In the genomic region with DNA sequence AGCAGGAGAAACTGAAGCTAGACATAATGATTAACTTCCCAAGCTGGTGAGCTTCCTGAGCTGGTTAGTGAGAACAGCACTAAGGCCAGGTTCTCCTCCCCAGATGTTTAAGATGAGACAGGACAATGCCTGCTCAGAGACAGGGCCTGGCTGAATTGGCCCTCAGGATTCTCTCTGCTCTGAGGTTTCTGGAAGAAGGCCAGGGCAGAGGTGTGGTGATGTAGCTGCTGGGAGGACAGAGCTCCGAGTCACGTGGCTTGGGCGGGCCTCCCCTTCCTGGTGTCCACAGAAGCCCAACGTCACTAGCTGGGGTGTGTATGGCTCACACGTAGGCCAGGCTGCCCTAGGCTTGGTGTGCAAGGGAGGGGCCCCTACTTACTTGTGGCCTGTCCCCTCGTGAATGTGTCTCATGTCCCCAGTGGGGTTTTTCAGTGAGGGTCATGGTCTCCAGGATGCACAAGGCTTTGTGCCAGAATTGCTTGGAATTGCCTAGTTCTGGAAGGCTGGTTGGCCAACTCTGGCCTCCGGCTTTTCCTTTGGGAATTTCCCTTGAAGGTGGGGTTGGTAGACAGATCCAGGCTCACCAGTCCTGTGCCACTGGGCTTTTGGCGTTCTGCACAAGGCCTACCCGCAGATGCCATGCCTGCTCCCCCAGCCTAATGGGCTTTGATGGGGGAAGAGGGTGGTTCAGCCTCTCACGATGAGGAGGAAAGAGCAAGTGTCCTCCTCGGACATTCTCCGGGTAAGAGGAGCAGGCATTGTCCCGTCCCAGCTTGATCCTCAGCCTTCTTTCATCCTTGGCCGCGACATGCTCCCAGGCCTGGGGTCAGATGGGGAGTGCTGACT, we compare ENCODE assay signal across 8 cellular contexts. TPM values are rescaled to one million over a fixed set of nuclear protein-coding genes. Genes with fewer than 3 reads are reported as not detected.
A peak's percentile ranks its signal among the peaks of the same experiment; 100 is the strongest.
DNase-seq lines count a peak whose midpoint lies in the region; ATAC-seq lines count a peak whose summit lies in the region.

No MANE protein-coding gene starts in this region.

- H3K4me3 Mint-ChIP-seq in central memory CD8-positive, alpha-beta T cell, result peak overlapping the region; percentile 82

- H3K4me1 Mint-ChIP-seq in central memory CD8-positive, alpha-beta T cell, result peaks cover 69% of the 10 kb centered on the region

- ATAC-seq in HG03025 (IDR thresholded peaks at IDR 0.05; ENCODE audit: low FRiP score, unreplicated experiment), result peak; percentile 45
- ATAC-seq in central memory CD8-positive, alpha-beta T cell (replicated peaks; ENCODE audit: extremely low read depth, poor library complexity, severe bottlenecking), result peak; percentile 63
- no peak for ATAC-seq in GM18520 (IDR thresholded peaks at IDR 0.05; ENCODE audit: unreplicated experiment)

- H3K27me3 Mint-ChIP-seq in central memory CD8-positive, alpha-beta T cell, result no peaks in the 10 kb centered on the region

- H3K36me3 Mint-ChIP-seq in central memory CD8-positive, alpha-beta T cell (ENCODE audit: insufficient read depth), result peaks cover 7% of the 10 kb centered on the region

- H3K27ac Mint-ChIP-seq in central memory CD8-positive, alpha-beta T cell (ENCODE audit: low read depth), result peak overlapping the region; percentile 94

- peak; percentile 61 for DNase-seq in stimulated activated naive CD4-positive, alpha-beta T cell treated with Interleukin-2 at 50 U/mL for 16 hours (lab: John Stamatoyannopoulos, UW)
- DNase-seq in stimulated activated naive CD4-positive, alpha-beta T cell (lab: John Stamatoyannopoulos, UW), result no peak
- DNase-seq in RPMI7951 (ENCODE audit: low read depth) (peak; percentile 98), myocyte (ENCODE audit: low read depth) (peak; percentile 82), NCI-H748 treated with DMSO at 0.1 percent for 48 hours (lab: John Stamatoyannopoulos, UW) (no peak)
- DNase-seq in central memory CD8-positive, alpha-beta T cell (ENCODE audit: low spot score in 2 of 2), result peak in 1 of 2 donors; percentile 63

- no peaks in the 10 kb centered on the region for H3K9me3 Mint-ChIP-seq in central memory CD8-positive, alpha-beta T cell

RNA-seq across cellular contexts. Expression of gene NOD2, which starts 3.4 kb away (rescaled TPM):
- 2.8 and 3.1 TPM in 2 replicates for total RNA-seq in RPMI7951 (2014; rRNA removed; shearing (Covaris generic))
- 0.31 and 0.99 TPM in 2 replicates for total RNA-seq in myocyte
- polyA plus RNA-seq in myocyte (2012), result 0.26 TPM

RNA-seq across cellular contexts. Expression of gene SNX20, which starts 15.7 kb away (rescaled TPM):
- not detected in 2 replicates for total RNA-seq in RPMI7951 (2014; rRNA removed; shearing (Covaris generic))
- total RNA-seq in myocyte, result 0.36 and 1.1 TPM in 2 replicates
- 0.18 TPM for polyA plus RNA-seq in myocyte (2012)

RNA-seq across cellular contexts. Expression of gene CYLD, which starts 45.1 kb away (rescaled TPM):
- total RNA-seq in RPMI7951 (2014; rRNA removed; shearing (Covaris generic)), result 39.3 and 39.5 TPM in 2 replicates
- total RNA-seq in myocyte, result 132 and 161 TPM in 2 replicates
- polyA plus RNA-seq in myocyte (2012), result 44.0 TPM

Comparison
In these comparisons a context has a peak if more than half of its experiments do, and no peak if none do; other contexts are left out.
1. DNase-seq: peak in stimulated activated naive CD4-positive, alpha-beta T cell treated with Interleukin-2 at 50 U/mL for 16 hours (single experiment), RPMI7951 (single experiment) and myocyte (single experiment); none in stimulated activated naive CD4-positive, alpha-beta T cell (0 of 6) and NCI-H748 treated with DMSO at 0.1 percent for 48 hours (single experiment).